13 cellular contexts compared by ENCODE assay signal in the genomic region with DNA sequence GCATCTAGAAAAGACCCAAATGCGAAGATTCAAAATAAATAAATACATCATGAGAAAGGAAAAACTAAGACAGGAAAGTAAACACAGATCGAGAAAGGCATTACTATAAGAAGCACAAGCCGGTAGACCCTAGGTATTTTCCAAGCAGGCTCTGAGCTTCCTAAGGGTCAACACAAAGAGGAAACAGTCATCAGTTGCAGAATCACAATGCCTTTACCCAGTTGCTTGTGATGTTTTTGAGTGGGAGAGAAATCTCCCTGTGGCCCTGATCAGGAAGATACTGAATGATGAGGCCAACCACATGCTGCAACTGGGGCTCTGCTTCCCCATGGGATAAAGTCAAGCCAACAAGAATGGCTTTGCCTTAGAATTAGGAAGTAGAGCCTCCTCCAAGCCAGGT.
A peak's percentile ranks its signal among the peaks of the same experiment; 100 is the strongest.
DNase-seq lines count a peak whose midpoint lies in the region; ATAC-seq and TF ChIP-seq lines count a peak whose summit lies in the region.
"Had no signal": no experiment of that assay in that cellular context is flagged by ENCODE, and none has a peak within 500 bp of the region (broad histone marks: within the 10 kb centered on the region; RNA-seq: fewer than 3 reads in every experiment).

No MANE protein-coding gene starts in this region.

- 34 to 47% methylated on average over 3 of the region's 3 CpGs for WGBS in body of pancreas, 2 donors

- H3K4me1 ChIP-seq in body of pancreas (peaks cover 91% of the 10 kb centered on the region), rectal smooth muscle tissue (ENCODE audit: control insufficient read depth, insufficient read depth, low read length) (peaks cover 54% of the 10 kb centered on the region)

- H3K27ac ChIP-seq in body of pancreas (peak overlapping the region; percentile 75 to 97 (median 86)), rectal smooth muscle tissue (ENCODE audit: low read depth, low read length) (peak overlapping the region; percentile 42)
- H3K27ac ChIP-seq: PC-9 had no signal

- in situ Hi-C loops in KBM-7 (cut with MboI; ENCODE audit: low pct_unique_long_range_greater_than_20kb, low sequenced_read_pairs) = loop anchor here (10.0 kb wide), 1 partner anchor 188 kb away; no protein-coding TSS in a partner anchor
- in situ Hi-C loops in G401 (cut with HindIII; ENCODE audit: low sequenced_read_pairs) = no loop called here

- H3K27me3 ChIP-seq in body of pancreas (no peaks in the 10 kb centered on the region), rectal smooth muscle tissue (ENCODE audit: control insufficient read depth, insufficient read depth, low read length) (no peaks in the 10 kb centered on the region)
- H3K27me3 ChIP-seq: heart right ventricle had no signal

- TF ChIP-seq CTCF in body of pancreas (IDR thresholded peaks at IDR 0.05) = no peak

- H3K4me3 ChIP-seq in body of pancreas (no peak overlapping the region), rectal smooth muscle tissue (ENCODE audit: low read length) (no peak overlapping the region)
- H3K4me3 ChIP-seq: heart right ventricle, PC-9 had no signal

- no peak for TF ChIP-seq POLR2A in body of pancreas (IDR thresholded peaks at IDR 0.05)

- H3K9me3 ChIP-seq in body of pancreas = no peaks in the 10 kb centered on the region
- H3K9me3 ChIP-seq: heart right ventricle, SK-N-SH had no signal

- no peaks in the 10 kb centered on the region for H3K36me3 ChIP-seq in body of pancreas (replicated peaks in 1 of 2; ENCODE audit: insufficient read depth in 1 of 2, low read depth in 2 of 2)
- peaks cover 6% of the 10 kb centered on the region for H3K36me3 ChIP-seq in rectal smooth muscle tissue (ENCODE audit: control insufficient read depth, insufficient read depth, low read length)

- no peak overlapping the region for H3K9ac ChIP-seq in rectal smooth muscle tissue (ENCODE audit: low read length)
- H3K9ac ChIP-seq: SK-N-SH had no signal

- DNase-seq in NCI-H345 (lab: John Stamatoyannopoulos, UW) = peak; percentile 50
- DNase-seq in NCI-H345 treated with DMSO at 0.1 percent for 48 hours (lab: John Stamatoyannopoulos, UW; ENCODE audit: unreplicated experiment) = no peak
- DNase-seq in KBM-7 = peak; percentile 13
- DNase-seq in body of pancreas = no peak
- DNase-seq in G401 (ENCODE audit: low spot score) = no peak
- no peak for DNase-seq in stimulated activated CD8-positive, alpha-beta memory T cell treated with anti-CD3 and anti-CD28 coated beads, Interleukin-4, amount 100 ng/mL, for 48 hours
- DNase-seq in NCI-H2107 treated with DMSO at 0.1 percent for 48 hours (lab: John Stamatoyannopoulos, UW; ENCODE audit: unreplicated experiment) = no peak
- DNase-seq: amniotic stem cell, heart right ventricle, PC-9, SK-N-SH, small intestine had no signal

- intact Hi-C loops in body of pancreas (cut with DNase I) = no loop called here

- ATAC-seq in body of pancreas = no peak

Comparison
In these comparisons a context has a peak if more than half of its experiments do, and no peak if none do; other contexts are left out.
1. DNase-seq: peak in NCI-H345 (single experiment) and KBM-7 (single experiment); none in NCI-H345 treated with DMSO at 0.1 percent for 48 hours (single experiment), body of pancreas (0 of 4), G401 (single experiment), stimulated activated CD8-positive, alpha-beta memory T cell treated with anti-CD3 and anti-CD28 coated beads, Interleukin-4, amount 100 ng/mL, for 48 hours (single experiment) and NCI-H2107 treated with DMSO at 0.1 percent for 48 hours (single experiment).